In genomic region chr16:81719993-81720392, GRCh38 we compare ENCODE assay signal across 16 cellular contexts.
"Had no signal": no experiment of that assay in that cellular context is flagged by ENCODE, and none has a peak within 500 bp of the region (broad histone marks: within the 10 kb centered on the region; RNA-seq: fewer than 3 reads in every experiment).

No MANE protein-coding gene starts in this region.

- H3K9me3 ChIP-seq: ascending aorta, gastrocnemius medialis, mucosa of descending colon, psoas muscle, testis had no signal

- H3K4me1 ChIP-seq: ascending aorta, gastrocnemius medialis, psoas muscle had no signal

- H3K27me3 ChIP-seq: ascending aorta, gastrocnemius medialis, testis had no signal

- H3K36me3 Mint-ChIP-seq: natural killer cell treated with Interleukin-12 subunit alpha and Interleukin-12 subunit beta and Interleukin-15 and Interleukin-18, amount 100 ng/mL, for 72 hours had no signal

- H3K36me3 ChIP-seq: ascending aorta, gastrocnemius medialis, heart right ventricle had no signal

- H3K9me3 Mint-ChIP-seq: natural killer cell treated with Interleukin-12 subunit alpha and Interleukin-12 subunit beta and Interleukin-15 and Interleukin-18, amount 100 ng/mL, for 72 hours had no signal

- DNase-seq: activated CD4-positive, alpha-beta T cell treated with anti-CD3 and anti-CD28 coated beads for 36 hours; activated CD8-positive, alpha-beta memory T cell treated with anti-CD3 and anti-CD28 coated beads for 24 hours; activated gamma-delta T cell; gastrocnemius medialis; heart right ventricle; occipital lobe; psoas muscle; stimulated activated CD4-positive, alpha-beta T cell treated with anti-CD3 and anti-CD28 coated beads, Interleukin-12 subunit alpha, Interleukin-12 subunit beta, amount 100 ng/mL, for 4 hours; stimulated activated naive CD8-positive, alpha-beta T cell treated with anti-CD3 and anti-CD28 coated beads, Interleukin-15, Interleukin-2, amounts not matched to agents 100 U/mL and 50 U/mL, for 24 hours; SW 1271; T-helper 9 cell; testis had no signal

- H3K4me3 ChIP-seq: ascending aorta, gastrocnemius medialis, heart right ventricle, mucosa of descending colon, psoas muscle, testis had no signal

- H3K27ac ChIP-seq: ascending aorta, gastrocnemius medialis, heart right ventricle, psoas muscle, testis, VCaP had no signal

- ATAC-seq: gastrocnemius medialis; heart right ventricle; mucosa of descending colon; natural killer cell treated with Interleukin-12 subunit alpha and Interleukin-12 subunit beta and Interleukin-15 and Interleukin-18, amount 100 ng/mL, for 72 hours; psoas muscle; stimulated activated naive CD8-positive, alpha-beta T cell treated with anti-CD3 and anti-CD28 coated beads, Interleukin-15, Interleukin-2, amounts not matched to agents 100 U/mL and 50 U/mL, for 24 hours had no signal

- H3K27me3 Mint-ChIP-seq: activated CD4-positive, alpha-beta T cell treated with anti-CD3 and anti-CD28 coated beads for 36 hours; natural killer cell treated with Interleukin-12 subunit alpha and Interleukin-12 subunit beta and Interleukin-15 and Interleukin-18, amount 100 ng/mL, for 72 hours had no signal
